ENCODE assay signal across 8 cellular contexts in the genomic region with DNA sequence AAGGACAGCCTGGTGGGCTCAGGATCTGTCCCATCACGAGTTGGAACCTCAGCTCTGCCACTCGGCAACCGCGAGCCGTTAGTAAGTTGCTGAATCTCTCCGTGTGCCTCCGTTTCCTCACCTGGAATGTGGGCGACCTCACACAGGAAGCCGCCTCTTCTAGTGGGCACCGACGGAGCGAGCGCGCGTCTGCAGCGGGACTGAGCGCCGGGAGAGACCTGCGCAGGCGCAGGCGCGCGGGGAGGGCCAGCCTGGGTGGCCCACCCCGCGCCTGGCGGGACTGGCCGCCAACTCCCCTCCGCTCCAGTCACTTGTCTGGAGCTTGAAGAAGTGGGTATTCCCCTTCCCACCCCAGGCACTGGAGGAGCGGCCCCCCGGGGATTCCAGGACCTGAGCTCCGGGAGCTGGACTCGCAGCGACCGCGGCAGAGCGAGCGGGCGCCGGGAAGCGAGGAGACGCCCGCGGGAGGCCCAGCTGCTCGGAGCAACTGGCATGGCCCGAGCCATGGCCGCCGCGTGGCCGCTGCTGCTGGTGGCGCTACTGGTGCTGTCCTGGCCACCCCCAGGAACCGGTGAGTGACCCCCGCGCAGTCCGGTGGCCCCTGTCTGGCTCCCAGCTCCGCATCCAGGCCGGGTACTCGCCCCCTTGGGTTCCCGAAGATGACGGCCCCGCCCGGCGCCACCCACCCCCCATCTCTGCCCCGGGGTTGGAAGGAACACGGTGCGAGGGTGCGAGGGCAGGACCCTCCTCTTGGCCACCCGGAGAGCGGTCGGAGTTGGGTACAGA. TPM values are rescaled to one million over a fixed set of nuclear protein-coding genes. Genes with fewer than 3 reads are reported as not detected.
DNase-seq lines count a peak whose midpoint lies in the region; ATAC-seq, FAIRE-seq and TF ChIP-seq lines count a peak whose summit lies in the region.

A gene with protein sequence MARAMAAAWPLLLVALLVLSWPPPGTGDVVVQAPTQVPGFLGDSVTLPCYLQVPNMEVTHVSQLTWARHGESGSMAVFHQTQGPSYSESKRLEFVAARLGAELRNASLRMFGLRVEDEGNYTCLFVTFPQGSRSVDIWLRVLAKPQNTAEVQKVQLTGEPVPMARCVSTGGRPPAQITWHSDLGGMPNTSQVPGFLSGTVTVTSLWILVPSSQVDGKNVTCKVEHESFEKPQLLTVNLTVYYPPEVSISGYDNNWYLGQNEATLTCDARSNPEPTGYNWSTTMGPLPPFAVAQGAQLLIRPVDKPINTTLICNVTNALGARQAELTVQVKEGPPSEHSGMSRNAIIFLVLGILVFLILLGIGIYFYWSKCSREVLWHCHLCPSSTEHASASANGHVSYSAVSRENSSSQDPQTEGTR (plus strand): TSS at position 306 of the 786 bp plus-strand sequence. CDS start 187 bp downstream, at position 493.

- no peaks in the 10 kb centered on the region for H3K4me1 Mint-ChIP-seq in IgD-negative memory B cell

- peak within 1 kb of the TSS; percentile 99 for H2AFZ ChIP-seq in osteoblast (ENCODE audit: low read length)

- H3K9me3 Mint-ChIP-seq in IgD-negative memory B cell: peaks cover 0 to 2% (median 0%) of the 10 kb centered on the region in 3 donors

- TF ChIP-seq CTCF in RWPE2 (IDR thresholded peaks at IDR 0.05; ENCODE audit: poor library complexity, severe bottlenecking) (peak; percentile 15), heart right ventricle (IDR thresholded peaks at IDR 0.05) (peak in 4 of 9 donors; percentile 7 to 30 (median 14)), osteoblast (IDR thresholded peaks at IDR 0.05; ENCODE audit: extremely low read depth, low read depth, low read length) (no peak)

- H3K27ac Mint-ChIP-seq in IgD-negative memory B cell: no peak within 1 kb of the TSS

- peaks cover 26% of the 10 kb centered on the region for H4K20me1 ChIP-seq in osteoblast (ENCODE audit: insufficient read depth, low read length)

- no peaks in the 10 kb centered on the region for H3K9me3 ChIP-seq in RWPE2 (ENCODE audit: severe bottlenecking)
- H3K9me3 ChIP-seq in heart right ventricle: no peaks in the 10 kb centered on the region
- no peaks in the 10 kb centered on the region for H3K9me3 ChIP-seq in osteoblast (ENCODE audit: low read depth, low read length)

- peak within 1 kb of the TSS; percentile 80 for H3K4me3 ChIP-seq in RWPE2 (ENCODE audit: severe bottlenecking)
- H3K4me3 ChIP-seq in heart right ventricle: peak within 1 kb of the TSS; percentile 69 to 96 (median 88)
- H3K4me3 ChIP-seq in osteoblast (ENCODE audit: insufficient read depth, low read length): peak within 1 kb of the TSS; percentile 90

- intact Hi-C loops in heart right ventricle (cut with DNase I): loop anchor here in 3 of 10 donors (5.0 kb wide), 2 partner anchors 36 to 51 kb away; no protein-coding TSS in a partner anchor

- DNase-seq in CMK (ENCODE audit: low read depth) (peak; percentile 31), RWPE2 (ENCODE audit: low spot score) (peak; percentile 75), amygdala (lab: John Stamatoyannopoulos, UW) (peak in 44 of 56 donors; percentile 10 to 73 (median 44)), heart right ventricle (peak; percentile 62 to 81), osteoblast (ENCODE audit: insufficient read length, low spot score, missing footprints) (peak; percentile 99), urothelium cell line (ENCODE audit: low spot score) (peak; percentile 96), NCI-H187 treated with DMSO at 0.1 percent for 48 hours (lab: John Stamatoyannopoulos, UW) (no peak)

- H3K27me3 Mint-ChIP-seq in IgD-negative memory B cell: peaks cover 13% of the 10 kb centered on the region

- FAIRE-seq in urothelium cell line (lab: Jason Lieb, UNC): no peak

- WGBS in heart right ventricle, 2 donors: 0% methylated on average over 67 to 69 of the region's 69 CpGs

- peak within 1 kb of the TSS; percentile 96 for H3K4me2 ChIP-seq in osteoblast (ENCODE audit: insufficient read depth, low read length)

- ATAC-seq in RWPE2 (ENCODE audit: low read depth) (peak; percentile 82), heart right ventricle (peak; percentile 90 to 96 (median 93))

- H3K27ac ChIP-seq in RWPE2 (ENCODE audit: poor library complexity, severe bottlenecking) (peak within 1 kb of the TSS; percentile 82), heart right ventricle (peak within 1 kb of the TSS; percentile 51 to 95 (median 91)), osteoblast (ENCODE audit: low read depth, low read length) (peak within 1 kb of the TSS; percentile 86)

- peak within 1 kb of the TSS in 3 of 4 donors; percentile 33 to 68 (median 50) for H3K4me3 Mint-ChIP-seq in IgD-negative memory B cell

- no peaks in the 10 kb centered on the region for H3K36me3 Mint-ChIP-seq in IgD-negative memory B cell

- H3K4me1 ChIP-seq in RWPE2 (ENCODE audit: insufficient read depth, poor library complexity, severe bottlenecking) (peaks cover 13% of the 10 kb centered on the region), heart right ventricle (peaks cover 6 to 55% (median 40%) of the 10 kb centered on the region in 9 donors), osteoblast (ENCODE audit: insufficient read depth, low read length) (peaks cover 27% of the 10 kb centered on the region)

- H3K79me2 ChIP-seq in osteoblast (ENCODE audit: insufficient read depth, low read length): peaks cover 45% of the 10 kb centered on the region

- peaks cover 32% of the 10 kb centered on the region for H3K36me3 ChIP-seq in RWPE2 (ENCODE audit: low read depth)
- peaks cover 0 to 13% (median 0%) of the 10 kb centered on the region in 9 donors for H3K36me3 ChIP-seq in heart right ventricle
- peaks cover 21% of the 10 kb centered on the region for H3K36me3 ChIP-seq in osteoblast (ENCODE audit: insufficient read depth, low read length)

- no peaks in the 10 kb centered on the region for H3K27me3 ChIP-seq in RWPE2 (ENCODE audit: insufficient read depth, poor library complexity, severe bottlenecking)
- no peaks in the 10 kb centered on the region for H3K27me3 ChIP-seq in heart right ventricle
- no peaks in the 10 kb centered on the region for H3K27me3 ChIP-seq in osteoblast (ENCODE audit: insufficient read depth, low read length)

RNA-seq across cellular contexts. Expression of the gene that starts here (rescaled TPM):
- polyA plus RNA-seq in IgD-negative memory B cell (not detected), heart right ventricle (10 to 100 TPM; 47.3 to 74.8 TPM)
- total RNA-seq in heart right ventricle (100 to 1,000 TPM in 1 of 10 donors, 10 to 100 TPM in 9; 38.3 to 108 (median 41.8) TPM), osteoblast (50.1 and 53.6 TPM in 2 replicates)

Comparison
In these comparisons a context has a peak if more than half of its experiments do, and no peak if none do; other contexts are left out.
1. RNA of the gene that starts here (polyA plus RNA-seq): 47.3 to 74.8 TPM in heart right ventricle; not detected in IgD-negative memory B cell (single experiment); every median in the first group is over 10 times any median in the second.
2. Peak in every context shown above with its lines, with median percentiles within 50 percentile points of each other: H3K27ac ChIP-seq and H3K4me3 ChIP-seq.